8 cellular contexts compared by ENCODE assay signal in genomic region chr4:47926667-47927258, GRCh38. TPM values are rescaled to one million over a fixed set of nuclear protein-coding genes. Genes with fewer than 3 reads are reported as not detected.
DNase-seq lines count a peak whose midpoint lies in the region; ATAC-seq, FAIRE-seq and TF ChIP-seq lines count a peak whose summit lies in the region.

No MANE protein-coding gene starts in this region.

- TF ChIP-seq RAD21 in A549 (conservative IDR thresholded peaks at IDR 0.05 in 1 of 2, IDR thresholded peaks at IDR 0.05 in 1 of 2): peak; percentile 20 to 36; a peak in 4 of 5 replicates

- DNase-seq in A549 (ENCODE audit: low read depth in 1 of 2, low spot score in 1 of 2) (peak; percentile 24 to 42), GM13977 (ENCODE audit: low spot score) (peak; percentile 48), NCI-H2227 (lab: John Stamatoyannopoulos, UW; ENCODE audit: unreplicated experiment) (peak; percentile 58), endothelial cell (ENCODE audit: low spot score) (peak; percentile 71), mucosa of descending colon (peak in 2 of 3 donors; percentile 50 to 64)
- peak; percentile 64 for DNase-seq in activated CD8-positive, alpha-beta T cell treated with anti-CD3 and anti-CD28 coated beads for 36 hours
- DNase-seq in stimulated activated naive CD4-positive, alpha-beta T cell treated with Interleukin-2 at 50 U/mL for 16 hours (lab: John Stamatoyannopoulos, UW): peak; percentile 33

- H3K27ac Mint-ChIP-seq in activated CD8-positive, alpha-beta T cell treated with anti-CD3 and anti-CD28 coated beads for 36 hours: no peak overlapping the region
- H3K27ac Mint-ChIP-seq in endothelial cell (ENCODE audit: unreplicated experiment): no peak overlapping the region

- CTCF ChIA-PET in A549 (lab: Yijun Ruan, JAX): interaction anchor here (0.9 to 1.1 kb wide), 3 partner anchors 10 to 258 kb away, joined by 3 to 4 read pairs (median 4); no protein-coding TSS in a partner anchor
- CTCF ChIA-PET in activated CD8-positive, alpha-beta T cell treated with anti-CD3 and anti-CD28 coated beads for 36 hours (lab: Charles Lee): interaction anchor here (0.6 to 1.1 kb wide), 4 partner anchors 159 to 258 kb away, joined by 3 to 4 read pairs (median 4); no protein-coding TSS in a partner anchor

- no peak overlapping the region for H3K27ac ChIP-seq in A549

- H3K9me3 Mint-ChIP-seq in activated CD8-positive, alpha-beta T cell treated with anti-CD3 and anti-CD28 coated beads for 36 hours: no peaks in the 10 kb centered on the region
- H3K9me3 Mint-ChIP-seq in endothelial cell (ENCODE audit: unreplicated experiment): no peaks in the 10 kb centered on the region

- TF ChIP-seq CTCF in A549 (IDR thresholded peaks at IDR 0.05): no peak; the same call in none of the 3 replicates
- TF ChIP-seq CTCF in GM13977 (IDR thresholded peaks at IDR 0.05; ENCODE audit: extremely low read depth, insufficient read depth, missing control alignments): peak; percentile 85
- peak; percentile 68 for TF ChIP-seq CTCF in activated CD8-positive, alpha-beta T cell treated with anti-CD3 and anti-CD28 coated beads for 36 hours (IDR thresholded peaks at IDR 0.05)
- peak; percentile 30 for TF ChIP-seq CTCF in endothelial cell (IDR thresholded peaks at IDR 0.05; ENCODE audit: unreplicated experiment)
- TF ChIP-seq CTCF in mucosa of descending colon (IDR thresholded peaks at IDR 0.05): peak; percentile 45

- POLR2A ChIA-PET in A549 (lab: Yijun Ruan, JAX): no interaction called here
- POLR2A ChIA-PET in activated CD8-positive, alpha-beta T cell treated with anti-CD3 and anti-CD28 coated beads for 36 hours (lab: Charles Lee): no interaction called here

- no peaks in the 10 kb centered on the region for H3K36me3 ChIP-seq in mucosa of descending colon (ENCODE audit: low read depth)

- no peak overlapping the region for H3K4me3 ChIP-seq in A549
- no peak overlapping the region for H3K4me3 ChIP-seq in mucosa of descending colon

- FAIRE-seq in A549 (lab: Jason Lieb, UNC): no peak

- 10% methylated on average over 15 of the region's 15 CpGs for WGBS in A549 (ENCODE audit: missing lambda C conversion rate)

- ATAC-seq in A549 (peak; percentile 97 to 99), HG02852 (IDR thresholded peaks at IDR 0.05; ENCODE audit: unreplicated experiment) (peak; percentile 94), mucosa of descending colon (peak; percentile 96)
- peak; percentile 99 for ATAC-seq in activated CD8-positive, alpha-beta T cell treated with anti-CD3 and anti-CD28 coated beads for 36 hours

- intact Hi-C loops in activated CD8-positive, alpha-beta T cell treated with anti-CD3 and anti-CD28 coated beads for 36 hours (cut with micrococcal nuclease): loop anchor here (5.0 kb wide), 1 partner anchor 161 kb away; no protein-coding TSS in a partner anchor
- intact Hi-C loops in mucosa of descending colon (cut with DNase I, micrococcal nuclease): loop anchor here in 1 of 2 donors (5.0 kb wide), 1 partner anchor 161 kb away; no protein-coding TSS in a partner anchor

- H3K36me3 Mint-ChIP-seq in activated CD8-positive, alpha-beta T cell treated with anti-CD3 and anti-CD28 coated beads for 36 hours (ENCODE audit: low read depth): no peaks in the 10 kb centered on the region
- no peaks in the 10 kb centered on the region for H3K36me3 Mint-ChIP-seq in endothelial cell (ENCODE audit: low read depth, unreplicated experiment)

- in situ Hi-C loops in GM13977 (cut with MboI; ENCODE audit: low pct_unique_long_range_greater_than_20kb, low sequenced_read_pairs, unreplicated experiment): no loop called here

- no peak for TF ChIP-seq POLR2A in A549 (IDR thresholded peaks at IDR 0.05; ENCODE audit: low read length)

- TF ChIP-seq EP300 in A549 (IDR thresholded peaks at IDR 0.05): no peak

- H3K9me3 ChIP-seq in A549 (no peaks in the 10 kb centered on the region), mucosa of descending colon (no peaks in the 10 kb centered on the region)

- H3K4me1 ChIP-seq in A549 (no peaks in the 10 kb centered on the region), mucosa of descending colon (ENCODE audit: low read depth) (no peaks in the 10 kb centered on the region)

- peaks cover 12% of the 10 kb centered on the region for H3K4me1 Mint-ChIP-seq in activated CD8-positive, alpha-beta T cell treated with anti-CD3 and anti-CD28 coated beads for 36 hours (ENCODE audit: low read depth)
- H3K4me1 Mint-ChIP-seq in endothelial cell (ENCODE audit: unreplicated experiment): peaks cover 6% of the 10 kb centered on the region

- peaks cover 17% of the 10 kb centered on the region for H3K27me3 Mint-ChIP-seq in activated CD8-positive, alpha-beta T cell treated with anti-CD3 and anti-CD28 coated beads for 36 hours
- peaks cover 4% of the 10 kb centered on the region for H3K27me3 Mint-ChIP-seq in endothelial cell (ENCODE audit: unreplicated experiment)

- H3K4me2 ChIP-seq in A549: peak overlapping the region; percentile 52

- peak overlapping the region; percentile 22 for H3K4me3 Mint-ChIP-seq in activated CD8-positive, alpha-beta T cell treated with anti-CD3 and anti-CD28 coated beads for 36 hours
- H3K4me3 Mint-ChIP-seq in endothelial cell (ENCODE audit: unreplicated experiment): peak overlapping the region; percentile 32

TF ChIP-seq in A549, 52 proteins besides CTCF, POLR2A, EP300 and RAD21:
- TF ChIP-seq ZNF302 (CRISPR knock-in tag; IDR thresholded peaks at IDR 0.05) (no peak), SMC3 (IDR thresholded peaks at IDR 0.05) (0 out of 3 replicates have a peak, but pooled peaks have one; percentile 10), JUN (IDR thresholded peaks at IDR 0.05) (no peak), NFE2L2 (conservative IDR thresholded peaks at IDR 0.05; ENCODE audit: low read length) (no peak)
- TF ChIP-seq, protein P1, sequence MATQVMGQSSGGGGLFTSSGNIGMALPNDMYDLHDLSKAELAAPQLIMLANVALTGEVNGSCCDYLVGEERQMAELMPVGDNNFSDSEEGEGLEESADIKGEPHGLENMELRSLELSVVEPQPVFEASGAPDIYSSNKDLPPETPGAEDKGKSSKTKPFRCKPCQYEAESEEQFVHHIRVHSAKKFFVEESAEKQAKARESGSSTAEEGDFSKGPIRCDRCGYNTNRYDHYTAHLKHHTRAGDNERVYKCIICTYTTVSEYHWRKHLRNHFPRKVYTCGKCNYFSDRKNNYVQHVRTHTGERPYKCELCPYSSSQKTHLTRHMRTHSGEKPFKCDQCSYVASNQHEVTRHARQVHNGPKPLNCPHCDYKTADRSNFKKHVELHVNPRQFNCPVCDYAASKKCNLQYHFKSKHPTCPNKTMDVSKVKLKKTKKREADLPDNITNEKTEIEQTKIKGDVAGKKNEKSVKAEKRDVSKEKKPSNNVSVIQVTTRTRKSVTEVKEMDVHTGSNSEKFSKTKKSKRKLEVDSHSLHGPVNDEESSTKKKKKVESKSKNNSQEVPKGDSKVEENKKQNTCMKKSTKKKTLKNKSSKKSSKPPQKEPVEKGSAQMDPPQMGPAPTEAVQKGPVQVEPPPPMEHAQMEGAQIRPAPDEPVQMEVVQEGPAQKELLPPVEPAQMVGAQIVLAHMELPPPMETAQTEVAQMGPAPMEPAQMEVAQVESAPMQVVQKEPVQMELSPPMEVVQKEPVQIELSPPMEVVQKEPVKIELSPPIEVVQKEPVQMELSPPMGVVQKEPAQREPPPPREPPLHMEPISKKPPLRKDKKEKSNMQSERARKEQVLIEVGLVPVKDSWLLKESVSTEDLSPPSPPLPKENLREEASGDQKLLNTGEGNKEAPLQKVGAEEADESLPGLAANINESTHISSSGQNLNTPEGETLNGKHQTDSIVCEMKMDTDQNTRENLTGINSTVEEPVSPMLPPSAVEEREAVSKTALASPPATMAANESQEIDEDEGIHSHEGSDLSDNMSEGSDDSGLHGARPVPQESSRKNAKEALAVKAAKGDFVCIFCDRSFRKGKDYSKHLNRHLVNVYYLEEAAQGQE (IDR thresholded peaks at IDR 0.05): peak; percentile 78

RNA-seq across cellular contexts. Expression of gene NFXL1, which starts 12.4 kb away (rescaled TPM):
- polyA plus RNA-seq in A549 (2011; rRNA removed): 15.7 and 17.0 TPM in 2 replicates
- polyA plus RNA-seq in A549 (2012; cell fraction: cytosol; rRNA removed): 3.5 and 4.0 TPM in 2 replicates
- 4.1 and 4.5 TPM in 2 replicates for polyA plus RNA-seq in A549 (2012; cell fraction: nucleus; rRNA removed)
- polyA plus RNA-seq in A549 (2017; fragmentation: RNase III; extraction: RNeasy Plus Mini Kit Qiagen cat#74134 plus additional on column Dnase treatment): 7.1 to 8.4 TPM (median 7.1 TPM) in 3 replicates
- 19.5 and 21.8 TPM in 2 replicates for polyA minus RNA-seq in A549 (2011; rRNA and poly(A)+ RNA removed)
- 10 to 100 TPM; 14.0 to 14.5 TPM for total RNA-seq in activated CD8-positive, alpha-beta T cell treated with anti-CD3 and anti-CD28 coated beads for 36 hours
- 20.0 TPM for total RNA-seq in endothelial cell (ENCODE audit: unreplicated experiment)
- total RNA-seq in mucosa of descending colon: 10 to 100 TPM; 12.0 to 14.1 (median 12.0) TPM
